10 cellular contexts compared by ENCODE assay signal in the genomic region with DNA sequence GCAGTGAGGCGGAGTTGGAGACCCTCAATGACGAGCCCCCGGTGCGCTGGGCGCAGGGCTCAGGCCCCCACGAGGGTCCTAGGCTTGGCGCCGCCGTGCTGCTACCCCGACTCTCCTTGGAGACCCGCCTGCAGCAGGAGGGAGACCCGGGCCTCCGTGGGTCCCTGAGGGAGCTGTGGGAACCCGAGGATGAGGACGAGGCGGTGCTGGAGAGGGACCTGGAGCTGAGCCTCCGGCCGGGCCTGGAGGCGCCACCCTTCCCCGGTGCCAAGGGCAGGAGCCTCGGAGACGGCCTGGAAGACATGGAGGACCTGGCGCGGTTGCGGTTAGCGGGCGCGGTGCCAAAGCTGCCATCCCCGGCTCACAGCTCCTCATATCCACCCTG. TPM values are rescaled to one million over a fixed set of nuclear protein-coding genes. Genes with fewer than 3 reads are reported as not detected.
DNase-seq lines count a peak whose midpoint lies in the region; ATAC-seq and TF ChIP-seq lines count a peak whose summit lies in the region.
"Had no signal": no experiment of that assay in that cellular context is flagged by ENCODE, and none has a peak within 500 bp of the region (broad histone marks: within the 10 kb centered on the region; RNA-seq: fewer than 3 reads in every experiment).

No MANE protein-coding gene starts in this region.

- peak overlapping the region; percentile 71 for H2BK120ac ChIP-seq in mesenchymal stem cell (ENCODE audit: low read depth, low read length)

- no peak overlapping the region for H2BK5ac ChIP-seq in mesenchymal stem cell (ENCODE audit: low read depth, low read length, poor library complexity, severe bottlenecking)

- H3K27me3 ChIP-seq in cardiac muscle cell (no peaks in the 10 kb centered on the region), mammary epithelial cell (ENCODE audit: insufficient read depth, low read length) (peaks cover 4% of the 10 kb centered on the region), mesenchymal stem cell (ENCODE audit: control insufficient read depth in 1 of 2, insufficient read depth in 1 of 2, low read length in 2 of 2) (peaks cover 10 to 63% of the 10 kb centered on the region in 2 experiments)

- H3K23ac ChIP-seq in mesenchymal stem cell (ENCODE audit: low read length in 2 of 2) = no peak overlapping the region

- no peaks in the 10 kb centered on the region for H3K79me2 ChIP-seq in mammary epithelial cell (ENCODE audit: insufficient read depth, low read length)

- BruUV-seq in mammary epithelial cell (replicated peaks; lab: Mats Ljungman, UMichigan) = no TSS peak

- H3K4me3 ChIP-seq in cardiac muscle cell (peak overlapping the region; percentile 27), mammary epithelial cell (replicated peaks in 1 of 3; ENCODE audit: insufficient read depth in 1 of 3, low read depth in 2 of 3, low read length in 3 of 3) (peak overlapping the region in 2 of 3 experiments; percentile 46 to 65), mesenchymal stem cell (ENCODE audit: insufficient read depth in 1 of 2, low read depth in 1 of 2, low read length in 2 of 2) (peak overlapping the region in 1 of 2 experiments; percentile 52), foreskin fibroblast (ENCODE audit: low read depth in 1 of 2, low read length in 2 of 2) (peak overlapping the region in 1 of 2 donors; percentile 59)

- no peak overlapping the region for H3K27ac ChIP-seq in cardiac muscle cell
- no peak overlapping the region for H3K27ac ChIP-seq in mammary epithelial cell (ENCODE audit: insufficient read depth, low read depth, low read length)
- no peak overlapping the region for H3K27ac ChIP-seq in mesenchymal stem cell (ENCODE audit: low read length, poor library complexity, severe bottlenecking)

- 60% methylated on average over 4 of the region's 29 CpGs for WGBS in mammary epithelial cell (ENCODE audit: low coverage, missing lambda C conversion rate)
- 89% methylated on average over 23 of the region's 29 CpGs for WGBS in mesenchymal stem cell

- no peak overlapping the region for H4K91ac ChIP-seq in mesenchymal stem cell (ENCODE audit: low read length)

- H3K4me1 ChIP-seq in cardiac muscle cell (ENCODE audit: low read depth) (no peaks in the 10 kb centered on the region), mammary epithelial cell (ENCODE audit: insufficient read depth, low read length) (peaks cover 6% of the 10 kb centered on the region), mesenchymal stem cell (ENCODE audit: control insufficient read depth, insufficient read depth, low read depth, low read length) (peaks cover 15% of the 10 kb centered on the region)

- no peaks in the 10 kb centered on the region for H4K20me1 ChIP-seq in mammary epithelial cell (ENCODE audit: insufficient read depth, low read length)

- H2BK15ac ChIP-seq in mesenchymal stem cell (ENCODE audit: low read depth, poor library complexity, severe bottlenecking) = no peak overlapping the region

- H3K14ac ChIP-seq in mesenchymal stem cell (ENCODE audit: low read length in 2 of 2) = no peak overlapping the region

- dilution Hi-C loops in mammary epithelial cell (cut with HindIII; ENCODE audit: low sequenced_read_pairs) = loop anchor here (5.0 kb wide), 2 partner anchors 47 to 48 kb away; no protein-coding TSS in a partner anchor

- TF ChIP-seq CTCF in cardiac muscle cell (IDR thresholded peaks at IDR 0.05; ENCODE audit: low read depth, low read length) (no peak), mammary epithelial cell (conservative IDR thresholded peaks at IDR 0.05 in 1 of 2, IDR thresholded peaks at IDR 0.05 in 1 of 2; ENCODE audit: extremely low read depth in 1 of 2, insufficient read depth in 1 of 2, low read depth in 1 of 2, low read length in 2 of 2) (no peak), foreskin fibroblast (IDR thresholded peaks at IDR 0.05; ENCODE audit: low read depth, low read length) (no peak), GM20000 (IDR thresholded peaks at IDR 0.05; ENCODE audit: extremely low read depth, missing control alignments) (no peak)

- intact Hi-C loops in cardiac septum (cut with DNase I) = loop anchor here (5.0 kb wide), 1 partner anchor 73 kb away; the partner anchor contains the start of genes CASKIN2 and TSEN54
- intact Hi-C loops in mammary epithelial cell (cut with micrococcal nuclease) = loop anchor here (1.0 to 2.0 kb wide), 3 partner anchors 73 to 164 kb away; partner anchors contain the start of gene TSEN54

- H3K79me1 ChIP-seq in mesenchymal stem cell (replicated peaks; ENCODE audit: low read length, poor library complexity, severe bottlenecking) = no peaks in the 10 kb centered on the region

- H2AFZ ChIP-seq in mammary epithelial cell (ENCODE audit: low read depth, low read length) (peak overlapping the region; percentile 88), mesenchymal stem cell (ENCODE audit: low read depth, low read length) (no peak overlapping the region)

- H2BK12ac ChIP-seq in mesenchymal stem cell (ENCODE audit: low read length in 2 of 2) = no peak overlapping the region

- H3K18ac ChIP-seq in mesenchymal stem cell (ENCODE audit: low read depth in 1 of 2, low read length in 2 of 2) = peak overlapping the region; percentile 54 to 88

- H3K4me2 ChIP-seq in mammary epithelial cell (ENCODE audit: insufficient read depth, low read depth, low read length) (no peak overlapping the region), mesenchymal stem cell (ENCODE audit: low read length, poor library complexity, severe bottlenecking) (peak overlapping the region; percentile 36)

- no peaks in the 10 kb centered on the region for H3K9me3 ChIP-seq in cardiac muscle cell (ENCODE audit: low read depth)
- H3K9me3 ChIP-seq in mammary epithelial cell (replicated peaks; ENCODE audit: insufficient read depth, low read length) = no peaks in the 10 kb centered on the region
- peaks cover 4% of the 10 kb centered on the region for H3K9me3 ChIP-seq in mesenchymal stem cell (ENCODE audit: control insufficient read depth, low read length)

- H3K4ac ChIP-seq in mesenchymal stem cell (ENCODE audit: low read depth in 1 of 2, low read length in 2 of 2) = no peak overlapping the region

- no peak overlapping the region for H4K8ac ChIP-seq in mesenchymal stem cell (ENCODE audit: low read length)

- in situ Hi-C loops in mammary epithelial cell (cut with MboI; ENCODE audit: low sequenced_read_pairs in 2 of 2) = loop anchor here in 1 of 2 donors (10.0 kb wide), 1 partner anchor 165 kb away; no protein-coding TSS in a partner anchor

- no peak for DNase-seq in cardiac muscle cell (ENCODE audit: low read depth in 1 of 2, low spot score in 1 of 2)
- DNase-seq in cardiac septum (ENCODE audit: low spot score) = no peak
- no peak for DNase-seq in mammary epithelial cell
- DNase-seq in mesenchymal stem cell = no peak
- no peak for DNase-seq in foreskin fibroblast
- DNase-seq in GM20000 (ENCODE audit: low spot score) = no peak
- DNase-seq: activated T-cell treated with anti-CD3 and anti-CD28 coated beads for 4 hours; stimulated activated CD4-positive, alpha-beta T cell treated with anti-CD3 and anti-CD28 coated beads, Interleukin-4, amount 100 ng/mL, for 24 hours had no signal

- CTCF ChIA-PET in mammary epithelial cell (lab: Charles Lee; ENCODE audit: low non-redundant PET) = interaction anchor here (0.6 kb wide), 1 partner anchor 184 kb away, joined by 4 read pairs; no protein-coding TSS in a partner anchor

- H2AK5ac ChIP-seq in mesenchymal stem cell (ENCODE audit: low read length, severe bottlenecking) = no peak overlapping the region

- H3K36me3 ChIP-seq in cardiac muscle cell = no peaks in the 10 kb centered on the region
- no peaks in the 10 kb centered on the region for H3K36me3 ChIP-seq in mammary epithelial cell (ENCODE audit: insufficient read depth, low read length)
- no peaks in the 10 kb centered on the region for H3K36me3 ChIP-seq in mesenchymal stem cell (ENCODE audit: control insufficient read depth in 1 of 2, insufficient read depth in 2 of 2, low read depth in 1 of 2, low read length in 2 of 2)

- H3K9ac ChIP-seq in mammary epithelial cell (ENCODE audit: insufficient read depth, low read length) (no peak overlapping the region), mesenchymal stem cell (ENCODE audit: low read length) (no peak overlapping the region)

- ATAC-seq in HG03025 (IDR thresholded peaks at IDR 0.05; ENCODE audit: low FRiP score, unreplicated experiment) (no peak), GM18909 (IDR thresholded peaks at IDR 0.05; ENCODE audit: poor library complexity, unreplicated experiment) (no peak)

RNA-seq across cellular contexts. Expression of gene MYO15B, which starts 2.3 kb away (rescaled TPM):
- total RNA-seq in cardiac muscle cell (15.3 and 101 TPM in 2 replicates), cardiac septum (62.8 TPM), mammary epithelial cell (1 to 10 TPM; 5.2 to 5.8 TPM)
- polyA plus RNA-seq in cardiac muscle cell (21.3 and 49.2 TPM in 2 replicates), mammary epithelial cell (0.31 TPM)
- polyA minus RNA-seq in mammary epithelial cell = not detected
- polyA plus RNA-seq in mesenchymal stem cell (2013, experiment 1 of 2) = 2.6 TPM
- 2.7 TPM for polyA plus RNA-seq in mesenchymal stem cell (2013, experiment 2 of 2)

RNA-seq across cellular contexts. Expression of gene SMIM5, which starts 43.3 kb away (rescaled TPM):
- total RNA-seq in cardiac muscle cell (0.11 and 0.89 TPM in 2 replicates), cardiac septum (1.7 TPM), mammary epithelial cell (not detected)
- polyA plus RNA-seq in cardiac muscle cell (0.42 and 0.60 TPM in 2 replicates), mammary epithelial cell (0.03 TPM)
- not detected for polyA minus RNA-seq in mammary epithelial cell
- 0.08 TPM for polyA plus RNA-seq in mesenchymal stem cell (2013, experiment 1 of 2)
- polyA plus RNA-seq in mesenchymal stem cell (2013, experiment 2 of 2) = 0.04 TPM
